15 cellular contexts compared by ENCODE assay signal in the genomic region with DNA sequence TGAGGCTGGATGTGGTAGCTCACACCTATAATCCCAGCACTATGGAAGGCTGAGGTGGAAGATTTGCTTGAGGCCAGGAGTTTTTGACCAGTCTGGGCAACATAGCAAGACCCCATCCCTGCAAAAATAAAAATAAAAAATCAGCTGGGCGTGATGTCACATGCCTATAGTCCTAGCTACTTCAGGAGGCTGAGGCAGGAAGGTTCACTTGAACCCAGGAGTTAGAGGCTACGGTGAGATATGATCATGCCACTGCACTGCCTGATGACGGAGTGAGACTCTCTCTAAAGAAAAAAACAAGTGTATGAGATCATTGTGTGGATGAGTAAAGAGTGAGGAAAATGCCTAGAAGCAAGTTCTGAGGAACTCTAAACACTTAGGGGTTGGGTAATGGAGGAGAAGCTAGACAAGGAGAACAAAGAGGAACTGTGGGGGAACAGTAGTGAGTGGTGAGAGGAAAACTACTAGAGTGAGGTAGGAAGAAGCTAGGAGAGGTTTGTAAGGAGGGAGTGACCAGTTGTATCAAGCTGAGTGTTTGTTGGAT. TPM values are rescaled to one million over a fixed set of nuclear protein-coding genes. Genes with fewer than 3 reads are reported as not detected.
DNase-seq lines count a peak whose midpoint lies in the region; ATAC-seq, FAIRE-seq and TF ChIP-seq lines count a peak whose summit lies in the region.
"Had no signal": no experiment of that assay in that cellular context is flagged by ENCODE, and none has a peak within 500 bp of the region (broad histone marks: within the 10 kb centered on the region; RNA-seq: fewer than 3 reads in every experiment).

No MANE protein-coding gene starts in this region.

- H3K27me3 Mint-ChIP-seq in endodermal cell (ENCODE audit: insufficient read depth): no peaks in the 10 kb centered on the region

- H3K4me1 Mint-ChIP-seq in endodermal cell: peaks cover 13% of the 10 kb centered on the region

- H3K27me3 ChIP-seq in SJSA1 (replicated peaks) (no peaks in the 10 kb centered on the region), esophagus muscularis mucosa (no peaks in the 10 kb centered on the region), endodermal cell (ENCODE audit: control insufficient read depth, insufficient read depth, low read length, poor library complexity, severe bottlenecking) (no peaks in the 10 kb centered on the region)
- H3K27me3 ChIP-seq: esophagus squamous epithelium had no signal

- H3K36me3 ChIP-seq in SJSA1 (peaks cover 37% of the 10 kb centered on the region), esophagus muscularis mucosa (no peaks in the 10 kb centered on the region), endodermal cell (ENCODE audit: control insufficient read depth, insufficient read depth, low read length) (peaks cover 12% of the 10 kb centered on the region)
- H3K36me3 ChIP-seq: esophagus squamous epithelium had no signal

- 81% methylated on average over 3 of the region's 3 CpGs for WGBS in esophagus muscularis mucosa
- WGBS in endodermal cell (ENCODE audit: insufficient coverage in 1 of 2, insufficient read length in 1 of 2), 2 experiments: 92 to 95% methylated on average over 3 of the region's 3 CpGs

- TF ChIP-seq CTCF in esophagus muscularis mucosa (IDR thresholded peaks at IDR 0.05) (no peak), endodermal cell (conservative IDR thresholded peaks at IDR 0.05) (no peak)

- no peak overlapping the region for H3K27ac Mint-ChIP-seq in endodermal cell

- H3K4me1 ChIP-seq in SJSA1 (replicated peaks) (peaks cover 32% of the 10 kb centered on the region), esophagus muscularis mucosa (peaks cover 69 to 94% (median 83%) of the 10 kb centered on the region in 4 donors), endodermal cell (ENCODE audit: control insufficient read depth, insufficient read depth, low read length) (peaks cover 4% of the 10 kb centered on the region)
- H3K4me1 ChIP-seq: parathyroid adenoma had no signal

- no peak overlapping the region for H3K9ac ChIP-seq in endodermal cell (ENCODE audit: extremely low read depth, low read length, poor library complexity, severe bottlenecking)
- H3K9ac ChIP-seq: parathyroid adenoma had no signal

- H3K27ac ChIP-seq in SJSA1 (0 out of 2 replicates have a peak overlapping the region, but pooled peaks have one; percentile 7), esophagus muscularis mucosa (replicated peaks in 1 of 4) (peak overlapping the region; percentile 26 to 49 (median 32)), endodermal cell (ENCODE audit: low read depth, low read length) (no peak overlapping the region)
- H3K27ac ChIP-seq: C4-2B, parathyroid adenoma had no signal

- no peaks in the 10 kb centered on the region for H3K9me3 ChIP-seq in SJSA1 (replicated peaks)
- H3K9me3 ChIP-seq in esophagus muscularis mucosa: no peaks in the 10 kb centered on the region
- H3K9me3 ChIP-seq in endodermal cell (ENCODE audit: control insufficient read depth, low read length): no peaks in the 10 kb centered on the region
- H3K9me3 ChIP-seq: esophagus squamous epithelium had no signal

- DNase-seq in H54 (ENCODE audit: insufficient read length, low spot score): no peak
- DNase-seq in SJSA1 (ENCODE audit: low read depth in 1 of 2, low spot score in 2 of 2): no peak
- DNase-seq in esophagus muscularis mucosa (ENCODE audit: extremely low spot score): peak; percentile 5
- no peak for DNase-seq in sciatic nerve (ENCODE audit: low spot score)
- DNase-seq in endodermal cell: no peak
- DNase-seq in T1000 (lab: John Stamatoyannopoulos, UW): no peak
- DNase-seq in KG1 (lab: John Stamatoyannopoulos, UW): no peak
- DNase-seq: esophagus squamous epithelium, NCI-H2107, SW 1271 had no signal

- no peak overlapping the region for H3K4me3 ChIP-seq in SJSA1
- no peak overlapping the region for H3K4me3 ChIP-seq in esophagus muscularis mucosa
- H3K4me3 ChIP-seq in endodermal cell (ENCODE audit: low read length): no peak overlapping the region
- H3K4me3 ChIP-seq: esophagus squamous epithelium had no signal

- FAIRE-seq in H54 (lab: Jason Lieb, UNC): peak; percentile 55
- FAIRE-seq: GM19239, urothelium cell line had no signal

- no peak for TF ChIP-seq EP300 in esophagus muscularis mucosa (IDR thresholded peaks at IDR 0.05)

- peaks cover under 1% of the 10 kb centered on the region for H3K36me3 Mint-ChIP-seq in endodermal cell (ENCODE audit: low read depth)

- intact Hi-C loops in esophagus muscularis mucosa (cut with DNase I) (no loop called here), sciatic nerve (cut with DNase I) (no loop called here)

- H3K9me3 Mint-ChIP-seq in endodermal cell: no peaks in the 10 kb centered on the region

- no peak for TF ChIP-seq POLR2A in H54 (IDR thresholded peaks at IDR 0.05; ENCODE audit: low read depth, low read length)
- no peak for TF ChIP-seq POLR2A in esophagus muscularis mucosa (IDR thresholded peaks at IDR 0.05; ENCODE audit: low read depth)

- peak; percentile 15 for ATAC-seq in sciatic nerve
- no peak for ATAC-seq in HG03196 (IDR thresholded peaks at IDR 0.05; ENCODE audit: unreplicated experiment)

- no peak overlapping the region for H3K4me3 Mint-ChIP-seq in endodermal cell

RNA-seq across cellular contexts. Expression of gene CLIC4, which starts 17.0 kb away (rescaled TPM):
- total RNA-seq in SJSA1 (2014; rRNA removed; shearing (Covaris generic)): 381 and 457 TPM in 2 replicates
- total RNA-seq in esophagus muscularis mucosa (100 to 1,000 TPM; 375 to 606 (median 595) TPM), sciatic nerve (387 TPM), endodermal cell (100 to 1,000 TPM; 119 to 146 TPM)
- 182 TPM for polyA plus RNA-seq in endodermal cell (2013, experiment 1 of 2)
- polyA plus RNA-seq in endodermal cell (2013, experiment 2 of 2): 170 TPM
